8 cellular contexts compared by ENCODE assay signal in the genomic region with DNA sequence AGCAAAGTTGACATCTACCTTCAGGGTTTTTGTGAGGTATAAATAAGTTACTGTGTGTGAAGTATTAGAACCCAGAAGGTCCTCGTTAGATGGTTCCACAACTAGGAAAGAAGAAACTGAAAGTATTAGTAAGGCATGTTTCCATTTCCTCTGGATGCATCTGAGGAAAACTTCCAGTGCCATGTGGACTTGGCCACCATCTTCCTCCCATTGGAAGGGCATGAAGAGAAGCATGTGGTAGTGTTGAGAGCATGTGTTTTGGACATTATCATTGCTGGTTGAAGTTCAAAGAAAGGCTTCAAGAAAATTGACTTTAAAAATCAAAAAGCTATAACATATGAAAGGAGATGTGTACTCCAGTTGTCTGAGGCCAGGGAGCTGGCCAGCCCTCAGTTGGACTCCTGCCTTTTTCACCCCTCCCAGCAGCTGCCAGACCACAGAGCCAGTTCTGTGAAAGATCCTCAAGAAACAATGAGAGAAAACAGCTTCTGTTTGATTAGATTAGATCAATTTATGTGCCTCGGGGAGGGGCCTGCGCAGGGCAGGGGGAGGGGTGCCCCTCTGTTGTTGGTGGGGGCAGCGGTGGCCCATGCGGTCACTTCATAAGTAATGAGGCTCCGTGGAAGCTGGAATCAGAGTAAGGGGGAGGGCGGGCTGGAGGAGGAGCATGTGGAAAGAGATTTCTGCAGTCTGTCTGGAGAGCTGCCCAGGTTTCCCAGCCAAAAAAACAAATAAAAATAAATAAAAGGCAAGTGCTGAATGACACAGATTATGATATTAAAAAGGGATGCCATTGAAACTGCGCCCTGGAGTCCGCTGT.
DNase-seq lines count a peak whose midpoint lies in the region; ATAC-seq and TF ChIP-seq lines count a peak whose summit lies in the region.

No MANE protein-coding gene starts in this region.

- peaks cover 75% of the 10 kb centered on the region for H3K4me1 Mint-ChIP-seq in activated naive CD8-positive, alpha-beta T cell (ENCODE audit: low read depth)

- intact Hi-C loops in posterior cingulate gyrus (cut with DNase I), result loop anchor here (5.0 to 10.0 kb wide), 2 partner anchors 92 to 1185 kb away; no protein-coding TSS in a partner anchor

- peak overlapping the region; percentile 76 for H3K27ac Mint-ChIP-seq in activated naive CD8-positive, alpha-beta T cell

- no peaks in the 10 kb centered on the region for H3K27me3 Mint-ChIP-seq in activated naive CD8-positive, alpha-beta T cell

- H3K36me3 Mint-ChIP-seq in activated naive CD8-positive, alpha-beta T cell, result no peaks in the 10 kb centered on the region

- no peaks in the 10 kb centered on the region for H3K27me3 ChIP-seq in MG63
- no peaks in the 10 kb centered on the region for H3K27me3 ChIP-seq in cardiac muscle cell

- no peaks in the 10 kb centered on the region for H3K9me3 ChIP-seq in MG63
- no peaks in the 10 kb centered on the region for H3K9me3 ChIP-seq in cardiac muscle cell (ENCODE audit: low read depth)

- peaks cover 50% of the 10 kb centered on the region for H3K4me1 ChIP-seq in cardiac muscle cell (ENCODE audit: low read depth)

- H3K4me3 ChIP-seq in MG63 (peak overlapping the region; percentile 22), cardiac muscle cell (no peak overlapping the region)

- no peak for TF ChIP-seq CTCF in cardiac muscle cell (IDR thresholded peaks at IDR 0.05; ENCODE audit: low read depth, low read length)

- H3K36me3 ChIP-seq in MG63 (no peaks in the 10 kb centered on the region), cardiac muscle cell (no peaks in the 10 kb centered on the region)

- ATAC-seq in HG02870 (IDR thresholded peaks at IDR 0.05; ENCODE audit: unreplicated experiment) (no peak), HG03108 (IDR thresholded peaks at IDR 0.05; ENCODE audit: unreplicated experiment) (no peak)

- peak overlapping the region; percentile 28 for H3K27ac ChIP-seq in cardiac muscle cell

- no peaks in the 10 kb centered on the region for H3K9me3 Mint-ChIP-seq in activated naive CD8-positive, alpha-beta T cell (ENCODE audit: low read depth)

- peak overlapping the region; percentile 82 for H3K4me3 Mint-ChIP-seq in activated naive CD8-positive, alpha-beta T cell

- DNase-seq in COLO668 (lab: John Stamatoyannopoulos, UW; ENCODE audit: unreplicated experiment) (peak; percentile 54), MG63 (peak; percentile 85), cardiac muscle cell (ENCODE audit: low read depth in 1 of 2, low spot score in 1 of 2) (peak; percentile 47 to 92), posterior cingulate gyrus (peak; percentile 65 to 96 (median 76))
- no peak for DNase-seq in activated effector memory CD4-positive, alpha-beta T cell treated with anti-CD3 and anti-CD28 coated beads, Interleukin-2, amount 50 U/mL, for 16 hours
